Comparison of ENCODE assay signal across 1 cellular context in genomic region chr16:3153077-3153368, GRCh38.
TF ChIP-seq lines count a peak whose summit lies in the region.

No MANE protein-coding gene starts in this region.

TF ChIP-seq in K562, 482 proteins besides CTCF, POLR2A, EP300 and RAD21 (continued from another document):
- no peak for TF ChIP-seq ASH1L (IDR thresholded peaks at IDR 0.05; ENCODE audit: borderline replicate concordance, low read depth, partially characterized antibody)
- TF ChIP-seq SMAD4 (CRISPR knock-in tag; conservative IDR thresholded peaks at IDR 0.05) = no peak
- TF ChIP-seq ZNF507 (tag; conservative IDR thresholded peaks at IDR 0.05) = no peak
- TF ChIP-seq ZNF280B (CRISPR knock-in tag; IDR thresholded peaks at IDR 0.05) = 0 out of 2 replicates have a peak, but pooled peaks have one; percentile 13
- TF ChIP-seq, protein P1, sequence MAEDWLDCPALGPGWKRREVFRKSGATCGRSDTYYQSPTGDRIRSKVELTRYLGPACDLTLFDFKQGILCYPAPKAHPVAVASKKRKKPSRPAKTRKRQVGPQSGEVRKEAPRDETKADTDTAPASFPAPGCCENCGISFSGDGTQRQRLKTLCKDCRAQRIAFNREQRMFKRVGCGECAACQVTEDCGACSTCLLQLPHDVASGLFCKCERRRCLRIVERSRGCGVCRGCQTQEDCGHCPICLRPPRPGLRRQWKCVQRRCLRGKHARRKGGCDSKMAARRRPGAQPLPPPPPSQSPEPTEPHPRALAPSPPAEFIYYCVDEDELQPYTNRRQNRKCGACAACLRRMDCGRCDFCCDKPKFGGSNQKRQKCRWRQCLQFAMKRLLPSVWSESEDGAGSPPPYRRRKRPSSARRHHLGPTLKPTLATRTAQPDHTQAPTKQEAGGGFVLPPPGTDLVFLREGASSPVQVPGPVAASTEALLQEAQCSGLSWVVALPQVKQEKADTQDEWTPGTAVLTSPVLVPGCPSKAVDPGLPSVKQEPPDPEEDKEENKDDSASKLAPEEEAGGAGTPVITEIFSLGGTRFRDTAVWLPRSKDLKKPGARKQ (CRISPR knock-in tag; IDR thresholded peaks at IDR 0.05) = no peak
- TF ChIP-seq TFAP4 (CRISPR knock-in tag; IDR thresholded peaks at IDR 0.05; ENCODE audit: borderline replicate concordance) = no peak
- no peak for TF ChIP-seq CCNT2 (IDR thresholded peaks at IDR 0.05; ENCODE audit: borderline replicate concordance, extremely low read depth, insufficient read length, low read depth, low read length)
- TF ChIP-seq CBX2 (IDR thresholded peaks at IDR 0.05; ENCODE audit: insufficient read depth, low read length, poor library complexity, severe bottlenecking) = no peak
- TF ChIP-seq ZNF253 (CRISPR knock-in tag; conservative IDR thresholded peaks at IDR 0.05) = peak; percentile 81; the same call in 1 of the 2 replicates
- no peak for TF ChIP-seq CGGBP1 (CRISPR knock-in tag; IDR thresholded peaks at IDR 0.05)
- TF ChIP-seq ZNF318 (IDR thresholded peaks at IDR 0.05; ENCODE audit: borderline replicate concordance in 1 of 2, low read depth in 1 of 2) = no peak
- no peak for TF ChIP-seq ZFP91 (CRISPR knock-in tag; IDR thresholded peaks at IDR 0.05)
- TF ChIP-seq ZNF77 (CRISPR knock-in tag; IDR thresholded peaks at IDR 0.05) = 0 out of 2 replicates have a peak, but pooled peaks have one; percentile 23
- no peak; the same call in 1 of the 2 replicates for TF ChIP-seq THRB (CRISPR knock-in tag; conservative IDR thresholded peaks at IDR 0.05)
- TF ChIP-seq PHTF2 (CRISPR knock-in tag; IDR thresholded peaks at IDR 0.05) = no peak
- TF ChIP-seq ZC3H11A (IDR thresholded peaks at IDR 0.05; ENCODE audit: low read depth, low read length) = no peak
- 0 out of 2 replicates have a peak, but pooled peaks have one; percentile 6 for TF ChIP-seq ELF1 (tag; IDR thresholded peaks at IDR 0.05)
- TF ChIP-seq ZFPM2 (CRISPR knock-in tag; IDR thresholded peaks at IDR 0.05) = 0 out of 2 replicates have a peak, but pooled peaks have one; percentile 70
- TF ChIP-seq ZNF277 (CRISPR knock-in tag; IDR thresholded peaks at IDR 0.05; ENCODE audit: borderline replicate concordance) = no peak
- TF ChIP-seq HDAC3 (IDR thresholded peaks at IDR 0.05; ENCODE audit: borderline replicate concordance, partially characterized antibody) = peak; percentile 70
- TF ChIP-seq, protein P2, sequence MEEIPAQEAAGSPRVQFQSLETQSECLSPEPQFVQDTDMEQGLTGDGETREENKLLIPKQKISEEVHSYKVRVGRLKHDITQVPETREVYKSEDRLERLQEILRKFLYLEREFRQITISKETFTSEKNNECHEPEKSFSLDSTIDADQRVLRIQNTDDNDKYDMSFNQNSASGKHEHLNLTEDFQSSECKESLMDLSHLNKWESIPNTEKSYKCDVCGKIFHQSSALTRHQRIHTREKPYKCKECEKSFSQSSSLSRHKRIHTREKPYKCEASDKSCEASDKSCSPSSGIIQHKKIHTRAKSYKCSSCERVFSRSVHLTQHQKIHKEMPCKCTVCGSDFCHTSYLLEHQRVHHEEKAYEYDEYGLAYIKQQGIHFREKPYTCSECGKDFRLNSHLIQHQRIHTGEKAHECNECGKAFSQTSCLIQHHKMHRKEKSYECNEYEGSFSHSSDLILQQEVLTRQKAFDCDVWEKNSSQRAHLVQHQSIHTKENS (CRISPR knock-in tag; IDR thresholded peaks at IDR 0.05) = peak; percentile 44; the same call in 1 of the 2 replicates
- TF ChIP-seq NFIC (IDR thresholded peaks at IDR 0.05) = no peak
- TF ChIP-seq, protein P3, sequence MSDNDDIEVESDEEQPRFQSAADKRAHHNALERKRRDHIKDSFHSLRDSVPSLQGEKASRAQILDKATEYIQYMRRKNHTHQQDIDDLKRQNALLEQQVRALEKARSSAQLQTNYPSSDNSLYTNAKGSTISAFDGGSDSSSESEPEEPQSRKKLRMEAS (CRISPR knock-in tag; IDR thresholded peaks at IDR 0.05) = no peak
- no peak for TF ChIP-seq RBM22 (IDR thresholded peaks at IDR 0.05; ENCODE audit: low read depth, low read length, poor library complexity, severe bottlenecking)
- TF ChIP-seq, protein P4, sequence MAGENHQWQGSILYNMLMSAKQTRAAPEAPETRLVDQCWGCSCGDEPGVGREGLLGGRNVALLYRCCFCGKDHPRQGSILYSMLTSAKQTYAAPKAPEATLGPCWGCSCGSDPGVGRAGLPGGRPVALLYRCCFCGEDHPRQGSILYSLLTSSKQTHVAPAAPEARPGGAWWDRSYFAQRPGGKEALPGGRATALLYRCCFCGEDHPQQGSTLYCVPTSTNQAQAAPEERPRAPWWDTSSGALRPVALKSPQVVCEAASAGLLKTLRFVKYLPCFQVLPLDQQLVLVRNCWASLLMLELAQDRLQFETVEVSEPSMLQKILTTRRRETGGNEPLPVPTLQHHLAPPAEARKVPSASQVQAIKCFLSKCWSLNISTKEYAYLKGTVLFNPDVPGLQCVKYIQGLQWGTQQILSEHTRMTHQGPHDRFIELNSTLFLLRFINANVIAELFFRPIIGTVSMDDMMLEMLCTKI (IDR thresholded peaks at IDR 0.05; ENCODE audit: partially characterized antibody) = no peak
- no peak for TF ChIP-seq ZNF830 (CRISPR knock-in tag; IDR thresholded peaks at IDR 0.05)
